8 cellular contexts compared by ENCODE assay signal in the genomic region with DNA sequence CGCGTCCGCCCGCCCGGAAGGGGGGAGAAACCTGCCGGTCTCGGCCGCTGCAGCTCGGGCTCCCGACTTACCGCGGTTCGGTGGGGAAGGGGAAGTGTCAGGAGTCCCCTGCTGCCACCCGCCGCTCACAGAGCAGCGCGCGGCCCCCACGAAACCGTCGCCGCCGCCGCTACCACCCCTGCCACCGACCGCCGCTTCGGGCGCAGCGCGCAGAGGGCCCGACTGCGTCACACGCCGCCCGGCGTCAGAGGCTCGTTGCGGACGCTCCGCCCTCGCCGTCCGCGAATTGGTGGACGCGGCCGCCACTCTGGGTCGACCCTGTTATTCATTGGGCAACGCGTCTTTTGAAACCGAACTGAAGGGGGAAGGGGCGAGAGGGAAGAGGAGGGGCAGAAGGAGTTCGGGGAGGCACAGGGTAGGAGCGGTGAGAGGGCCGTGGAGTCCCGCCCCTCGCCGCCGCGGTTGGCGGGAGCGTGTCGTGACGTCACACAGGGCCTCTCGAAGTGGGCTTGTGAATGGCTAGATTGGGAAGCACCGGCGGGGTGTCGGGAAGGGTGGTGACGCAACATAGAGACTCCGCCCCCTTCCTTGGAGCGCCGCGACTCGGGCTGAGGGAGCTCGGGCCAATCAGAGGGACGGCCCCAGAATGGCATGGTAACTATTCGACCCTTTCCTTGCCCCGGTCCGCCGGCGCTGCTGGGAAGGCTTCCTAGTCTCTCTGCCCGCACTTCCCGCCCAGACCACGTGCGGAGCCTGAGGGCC. TPM values are rescaled to one million over a fixed set of nuclear protein-coding genes. Genes with fewer than 3 reads are reported as not detected.
DNase-seq lines count a peak whose midpoint lies in the region; ATAC-seq and TF ChIP-seq lines count a peak whose summit lies in the region.

Gene NUP98, minus strand, starts transcription at position 226 of the 762 bp plus-strand sequence. CDS start 15,437 bp downstream, outside the sequence.

- H3K9ac ChIP-seq in colonic mucosa (ENCODE audit: low read depth in 2 of 2, low read length in 2 of 2): peak within 1 kb of the TSS; percentile 93 to 99

- peaks cover 44% of the 10 kb centered on the region for H3K36me3 Mint-ChIP-seq in activated CD4-positive, alpha-beta T cell treated with anti-CD3 and anti-CD28 coated beads, Interleukin-2, amount 10 ng/mL, durations not matched to agents 24 days and 14 days (ENCODE audit: low read depth)

- intact Hi-C loops in activated CD4-positive, alpha-beta T cell treated with anti-CD3 and anti-CD28 coated beads, Interleukin-2, amount 10 ng/mL, durations not matched to agents 24 days and 14 days (cut with micrococcal nuclease): loop anchor here (1.0 to 5.0 kb wide), 6 partner anchors 11 to 1395 kb away; partner anchors contain the start of genes PGAP2, RRM1 and TSSC4
- intact Hi-C loops in colonic mucosa (cut with DNase I): no loop called here

- peak within 1 kb of the TSS; percentile 88 for H3K27ac ChIP-seq in colonic mucosa

- H3K27ac Mint-ChIP-seq in activated CD4-positive, alpha-beta T cell treated with anti-CD3 and anti-CD28 coated beads, Interleukin-2, amount 10 ng/mL, durations not matched to agents 24 days and 14 days: peak within 1 kb of the TSS; percentile 99

- no peaks in the 10 kb centered on the region for H3K9me3 ChIP-seq in colonic mucosa

- peaks cover 9% of the 10 kb centered on the region for H3K4me1 ChIP-seq in colonic mucosa

- H3K9me3 Mint-ChIP-seq in activated CD4-positive, alpha-beta T cell treated with anti-CD3 and anti-CD28 coated beads, Interleukin-2, amount 10 ng/mL, durations not matched to agents 24 days and 14 days: no peaks in the 10 kb centered on the region

- H3K4me3 Mint-ChIP-seq in activated CD4-positive, alpha-beta T cell treated with anti-CD3 and anti-CD28 coated beads, Interleukin-2, amount 10 ng/mL, durations not matched to agents 24 days and 14 days: peak within 1 kb of the TSS; percentile 99

- H3K4me3 ChIP-seq in BJ (ENCODE audit: low read depth, low read length) (peak within 1 kb of the TSS; percentile 56), colonic mucosa (peak within 1 kb of the TSS; percentile 75)

- ATAC-seq in GM19324 (IDR thresholded peaks at IDR 0.05; ENCODE audit: low FRiP score, unreplicated experiment): peak; percentile 93
- ATAC-seq in HG03469 (IDR thresholded peaks at IDR 0.05; ENCODE audit: unreplicated experiment): peak; percentile 72

- H3K27me3 Mint-ChIP-seq in activated CD4-positive, alpha-beta T cell treated with anti-CD3 and anti-CD28 coated beads, Interleukin-2, amount 10 ng/mL, durations not matched to agents 24 days and 14 days: no peaks in the 10 kb centered on the region

- no peaks in the 10 kb centered on the region for H3K27me3 ChIP-seq in BJ (ENCODE audit: control insufficient read depth, insufficient read depth, low read length)
- no peaks in the 10 kb centered on the region for H3K27me3 ChIP-seq in colonic mucosa

- 0 out of 2 replicates have a peak, but pooled peaks cover 1% of the 10 kb centered on the region for H3K36me3 ChIP-seq in BJ (ENCODE audit: control insufficient read depth, insufficient read depth, low read length)
- no peaks in the 10 kb centered on the region for H3K36me3 ChIP-seq in colonic mucosa

- DNase-seq in BJ (ENCODE audit: low read depth) (peak; percentile 100), NCI-H526 treated with DMSO at 0.1 percent for 48 hours (lab: John Stamatoyannopoulos, UW) (peak; percentile 99), colonic mucosa (peak; percentile 100), kidney tubule cell (ENCODE audit: low spot score) (peak; percentile 100)
- peak; percentile 100 for DNase-seq in activated CD4-positive, alpha-beta T cell treated with anti-CD3 and anti-CD28 coated beads, Interleukin-2, amount 10 ng/mL, durations not matched to agents 24 days and 14 days
- DNase-seq in stimulated activated CD4-positive, alpha-beta T cell treated with anti-CD3 and anti-CD28 coated beads, Interleukin-1b, Interleukin-23, amount 100 ng/mL, for 24 hours (ENCODE audit: low read depth in 4 of 4, low spot score in 1 of 4): peak; percentile 97 to 99 (median 98)

- H3K4me1 Mint-ChIP-seq in activated CD4-positive, alpha-beta T cell treated with anti-CD3 and anti-CD28 coated beads, Interleukin-2, amount 10 ng/mL, durations not matched to agents 24 days and 14 days: peaks cover 35% of the 10 kb centered on the region

- CTCF ChIA-PET in BJ (lab: Yijun Ruan, JAX): interaction anchor here (0.6 to 2.9 kb wide), 7 partner anchors 10 to 320 kb away, joined by 3 to 14 read pairs (median 3); no protein-coding TSS in a partner anchor

- TF ChIP-seq CTCF in BJ (IDR thresholded peaks at IDR 0.05; ENCODE audit: insufficient read depth, low read depth, low read length): no peak
- TF ChIP-seq CTCF in colonic mucosa (IDR thresholded peaks at IDR 0.05): no peak

- POLR2A ChIA-PET in BJ (lab: Charles Lee): interaction anchor here (0.7 kb wide), 1 partner anchor 275 kb away, joined by 3 read pairs; no protein-coding TSS in a partner anchor

RNA-seq across cellular contexts. Expression of gene NUP98, which starts in this region (rescaled TPM):
- 103 and 145 TPM in 2 replicates for polyA plus RNA-seq in BJ (2011; rRNA removed)
- 228 and 396 TPM in 2 replicates for polyA minus RNA-seq in BJ (2011; rRNA and poly(A)+ RNA removed)
- 122 and 129 TPM in 2 replicates for total RNA-seq in activated CD4-positive, alpha-beta T cell treated with anti-CD3 and anti-CD28 coated beads, Interleukin-2, amount 10 ng/mL, durations not matched to agents 24 days and 14 days
- 10 to 100 TPM; 59.2 to 76.7 TPM for total RNA-seq in colonic mucosa

Comparison
In these comparisons a context has a peak if more than half of its experiments do, and no peak if none do; other contexts are left out.
1. Peak in every context shown above with its lines: DNase-seq, ATAC-seq, H3K4me3 ChIP-seq and H3K27ac ChIP-seq.